Comparison of ENCODE assay signal across 10 cellular contexts in genomic region chr19:31357315-31357673, GRCh38.
"Had no signal": no experiment of that assay in that cellular context is flagged by ENCODE, and none has a peak within 500 bp of the region (broad histone marks: within the 10 kb centered on the region; RNA-seq: fewer than 3 reads in every experiment).

No MANE protein-coding gene starts in this region.

- H3K36me3 ChIP-seq: ascending aorta, gastrocnemius medialis, neutrophil, thyroid gland had no signal

- H3K9me3 Mint-ChIP-seq: activated T-cell treated with anti-CD3 and anti-CD28 coated beads, Interleukin-2, amount 50 U/mL, for 4 hours; central memory CD8-positive, alpha-beta T cell had no signal

- ATAC-seq: gastrocnemius medialis had no signal

- H3K4me1 ChIP-seq: ascending aorta, gastrocnemius medialis had no signal

- DNase-seq: activated effector memory CD4-positive, alpha-beta T cell treated with Interleukin-2 at 50 U/mL for 16 hours; cortex of kidney; gastrocnemius medialis; T1000 had no signal

- H3K27ac ChIP-seq: ascending aorta, gastrocnemius medialis, neutrophil, thyroid gland had no signal

- H3K27me3 ChIP-seq: thyroid gland had no signal

- H3K4me3 ChIP-seq: gastrocnemius medialis, thyroid gland had no signal

- FAIRE-seq: urothelium cell line had no signal

- H3K9me3 ChIP-seq: ascending aorta, gastrocnemius medialis, neutrophil, thyroid gland had no signal

- H3K4me3 Mint-ChIP-seq: activated T-cell treated with anti-CD3 and anti-CD28 coated beads, Interleukin-2, amount 50 U/mL, for 4 hours; central memory CD8-positive, alpha-beta T cell had no signal
